Comparison of ENCODE assay signal across 19 cellular contexts in genomic region chr9:7315116-7315515, GRCh38.
DNase-seq lines count a peak whose midpoint lies in the region; ATAC-seq and TF ChIP-seq lines count a peak whose summit lies in the region.
"Had no signal": no experiment of that assay in that cellular context is flagged by ENCODE, and none has a peak within 500 bp of the region (broad histone marks: within the 10 kb centered on the region; RNA-seq: fewer than 3 reads in every experiment).

No MANE protein-coding gene starts in this region.

- dilution Hi-C loops in IMR-90 (cut with HindIII; ENCODE audit: low sequenced_read_pairs, unreplicated experiment), result no loop called here

- H3K9me3 ChIP-seq in IMR-90 (ENCODE audit: control insufficient read depth, insufficient read depth, low read length) (peaks cover 5% of the 10 kb centered on the region), ascending aorta (peaks cover 0 to 15% of the 10 kb centered on the region in 2 donors), smooth muscle cell (replicated peaks; ENCODE audit: low read depth) (peaks cover 2% of the 10 kb centered on the region)
- H3K9me3 ChIP-seq: BE2C, MG63 had no signal

- H3K36me3 Mint-ChIP-seq in HFFc6 (ENCODE audit: low read depth), result peaks cover 6% of the 10 kb centered on the region

- intact Hi-C loops in IMR-90 (cut with micrococcal nuclease), result no loop called here
- intact Hi-C loops in ascending aorta (cut with DNase I), result no loop called here
- intact Hi-C loops in left ventricle myocardium superior (cut with micrococcal nuclease), result no loop called here
- intact Hi-C loops in head of caudate nucleus (cut with DNase I), result no loop called here

- H2AK9ac ChIP-seq in IMR-90 (replicated peaks; ENCODE audit: low read depth, low read length, poor library complexity), result no peak overlapping the region

- peak overlapping the region; percentile 67; the same call in 1 of the 2 replicates for H3K4ac ChIP-seq in IMR-90 (ENCODE audit: low read depth, low read length)

- no peaks in the 10 kb centered on the region for H3K36me3 ChIP-seq in IMR-90 (ENCODE audit: control insufficient read depth, insufficient read depth, low read length)
- no peaks in the 10 kb centered on the region for H3K36me3 ChIP-seq in ascending aorta
- peaks cover 1% of the 10 kb centered on the region for H3K36me3 ChIP-seq in smooth muscle cell (ENCODE audit: low read depth)
- H3K36me3 ChIP-seq: BE2C, MG63 had no signal

- H3K4me3 Mint-ChIP-seq in HFFc6, result no peak overlapping the region
- H3K4me3 Mint-ChIP-seq: CD4-positive, alpha-beta memory T cell; H9 had no signal

- H3K9ac ChIP-seq in IMR-90 (ENCODE audit: low read depth, low read length) (peak overlapping the region; percentile 37; the same call in 1 of the 2 replicates), smooth muscle cell (ENCODE audit: low read depth) (no peak overlapping the region)

- no peak for ATAC-seq in IMR-90 (ENCODE audit: low read depth)
- ATAC-seq in left ventricle myocardium superior, result peak; percentile 9
- ATAC-seq: Panc1 had no signal

- H2BK5ac ChIP-seq in IMR-90 (ENCODE audit: low read depth, low read length, poor library complexity, severe bottlenecking), result peak overlapping the region; percentile 88

- POLR2A ChIA-PET in IMR-90 (lab: Charles Lee; ENCODE audit: unreplicated experiment), result no interaction called here

- H3K14ac ChIP-seq in IMR-90 (replicated peaks; ENCODE audit: low read depth, low read length), result peak overlapping the region; percentile 80

- in situ Hi-C loops in IMR-90 (cut with MboI; ENCODE audit: low sequenced_read_pairs), result no loop called here

- H3K27ac ChIP-seq in IMR-90 (ENCODE audit: insufficient read depth, low read length) (peak overlapping the region; percentile 78; the same call in 1 of the 2 replicates), ascending aorta (peak overlapping the region; percentile 68 to 70), smooth muscle cell (ENCODE audit: low read depth) (peak overlapping the region; percentile 93)

- no TSS peak for BruUV-seq in IMR-90 (replicated peaks; lab: Mats Ljungman, UMichigan)

- TF ChIP-seq CTCF in IMR-90 (conservative IDR thresholded peaks at IDR 0.05; ENCODE audit: low read depth, low read length) (no peak), ascending aorta (IDR thresholded peaks at IDR 0.05) (no peak), smooth muscle cell (IDR thresholded peaks at IDR 0.05; ENCODE audit: borderline replicate concordance, insufficient read depth, poor library complexity, severe bottlenecking) (no peak), HFFc6 (IDR thresholded peaks at IDR 0.05) (no peak)

- H3K4me1 Mint-ChIP-seq in HFFc6 (ENCODE audit: low read depth), result peaks cover 34% of the 10 kb centered on the region
- H3K4me1 Mint-ChIP-seq: CD4-positive, alpha-beta memory T cell had no signal

- peak overlapping the region; percentile 91 for H3K18ac ChIP-seq in IMR-90 (ENCODE audit: low read depth, low read length)

- H3K9me1 ChIP-seq in IMR-90 (ENCODE audit: insufficient read depth, low read length), result peaks cover 6% of the 10 kb centered on the region; the same call in 1 of the 2 replicates

- H2AK5ac ChIP-seq in IMR-90 (ENCODE audit: low read depth, low read length), result peak overlapping the region; percentile 65

- no peak overlapping the region for H3K4me3 ChIP-seq in IMR-90 (ENCODE audit: insufficient read depth, low read depth, low read length)
- H3K4me3 ChIP-seq in ascending aorta, result no peak overlapping the region
- no peak overlapping the region for H3K4me3 ChIP-seq in smooth muscle cell
- H3K4me3 ChIP-seq: MG63 had no signal

- no peak for TF ChIP-seq POLR2A in IMR-90 (IDR thresholded peaks at IDR 0.05; ENCODE audit: low read depth, low read length)

- no peaks in the 10 kb centered on the region for H3K79me1 ChIP-seq in IMR-90 (ENCODE audit: low read depth in 1 of 2, low read length in 2 of 2)

- H3K9me3 Mint-ChIP-seq in HFFc6, result peaks cover 21% of the 10 kb centered on the region

- DNase-seq in IMR-90 (no peak), ascending aorta (ENCODE audit: low spot score in 2 of 2) (no peak), left ventricle myocardium superior (no peak), smooth muscle cell (lab: John Stamatoyannopoulos, UW; ENCODE audit: unreplicated experiment) (no peak), AG20443 (ENCODE audit: low spot score) (no peak), HFFc6 (no peak), head of caudate nucleus (no peak)
- DNase-seq: BE2C; Calu3; CD4-positive, alpha-beta memory T cell; DMS53; H9; Karpas-422; MG63; NCI-H1092; NCI-H1694; NCI-H2227 treated with DMSO at 0.1 percent for 48 hours; NCI-H524 treated with DMSO at 0.1 percent for 48 hours had no signal

- peaks cover 16% of the 10 kb centered on the region for H3F3A ChIP-seq in smooth muscle cell (ENCODE audit: low read depth)

- no peak overlapping the region for H3K27ac Mint-ChIP-seq in HFFc6
- H3K27ac Mint-ChIP-seq: CD4-positive, alpha-beta memory T cell had no signal

- peak overlapping the region; percentile 70; the same call in 1 of the 2 replicates for H4K91ac ChIP-seq in IMR-90 (ENCODE audit: insufficient read depth, low read depth, low read length)

- no CpG with 5 or more reads among the region's 3 CpGs for WGBS in IMR-90 (ENCODE audit: extremely low coverage in 2 of 2, insufficient read length in 1 of 2), 2 experiments
- WGBS in smooth muscle cell (ENCODE audit: low lambda C conversion rate), result 64% methylated on average over 3 of the region's 3 CpGs

- H4K20me1 ChIP-seq in IMR-90 (ENCODE audit: insufficient read depth, low read length), result no peaks in the 10 kb centered on the region
- H4K20me1 ChIP-seq in smooth muscle cell (ENCODE audit: low read depth), result no peaks in the 10 kb centered on the region

- H3K4me2 ChIP-seq in IMR-90 (ENCODE audit: low read depth, low read length) (0 out of 2 replicates have a peak overlapping the region, but pooled peaks have one; percentile 9), smooth muscle cell (peak overlapping the region; percentile 77)

- no peaks in the 10 kb centered on the region for H3K27me3 ChIP-seq in IMR-90 (ENCODE audit: control insufficient read depth, insufficient read depth, low read length)
- no peaks in the 10 kb centered on the region for H3K27me3 ChIP-seq in ascending aorta
- no peaks in the 10 kb centered on the region for H3K27me3 ChIP-seq in smooth muscle cell (ENCODE audit: low read depth)
- H3K27me3 ChIP-seq: BE2C, MG63 had no signal

- H2BK120ac ChIP-seq in IMR-90 (ENCODE audit: low read depth, low read length), result peak overlapping the region; percentile 62; the same call in 1 of the 2 replicates

- H3K56ac ChIP-seq in IMR-90 (ENCODE audit: extremely low read depth, insufficient read depth, low read length), result no peak overlapping the region

- peak overlapping the region; percentile 60 to 73 for H4K8ac ChIP-seq in IMR-90 (ENCODE audit: low read depth in 2 of 2, low read length in 2 of 2)

- TF ChIP-seq RAD21 in IMR-90 (IDR thresholded peaks at IDR 0.05; ENCODE audit: low read length), result no peak

- peak overlapping the region; percentile 71 for H2BK20ac ChIP-seq in IMR-90 (ENCODE audit: low read depth, low read length)

- no peak overlapping the region for H3K23ac ChIP-seq in IMR-90 (ENCODE audit: low read depth, low read length)

- H3K27me3 Mint-ChIP-seq in HFFc6 (ENCODE audit: insufficient read depth), result peaks cover 1% of the 10 kb centered on the region

- peak overlapping the region; percentile 46; the same call in 2 of the 3 replicates for H2BK15ac ChIP-seq in IMR-90 (ENCODE audit: low read depth, low read length)

- CTCF ChIA-PET in IMR-90 (lab: Yijun Ruan, JAX), result no interaction called here

- H4K5ac ChIP-seq in IMR-90 (ENCODE audit: low read depth, low read length), result peak overlapping the region; percentile 77

- no peaks in the 10 kb centered on the region for H3K79me2 ChIP-seq in smooth muscle cell (ENCODE audit: low read depth)

- H2AFZ ChIP-seq in IMR-90 (replicated peaks; ENCODE audit: low read length, poor library complexity), result no peak overlapping the region
- no peak overlapping the region for H2AFZ ChIP-seq in smooth muscle cell (ENCODE audit: low read depth)

- peaks cover 24% of the 10 kb centered on the region for H3K4me1 ChIP-seq in IMR-90 (ENCODE audit: control insufficient read depth, insufficient read depth, low read length)
- H3K4me1 ChIP-seq in ascending aorta, result peaks cover 0 to 4% of the 10 kb centered on the region in 2 donors
- H3K4me1 ChIP-seq in smooth muscle cell (ENCODE audit: low read depth), result peaks cover 21% of the 10 kb centered on the region
- H3K4me1 ChIP-seq: BE2C had no signal

TF ChIP-seq in IMR-90, 13 proteins besides CTCF, POLR2A, EP300 and RAD21:
- TF ChIP-seq RCOR1 (IDR thresholded peaks at IDR 0.05; ENCODE audit: insufficient replicate concordance, low read length), result no peak
- TF ChIP-seq MXI1 (IDR thresholded peaks at IDR 0.05; ENCODE audit: borderline replicate concordance, low read depth, low read length), result no peak
- TF ChIP-seq BHLHE40 (IDR thresholded peaks at IDR 0.05; ENCODE audit: low read depth, low read length), result no peak
- TF ChIP-seq NFE2L2 (IDR thresholded peaks at IDR 0.05; ENCODE audit: low read depth, low read length), result no peak
- TF ChIP-seq RFX5 (IDR thresholded peaks at IDR 0.05; ENCODE audit: low read depth, low read length), result no peak
- TF ChIP-seq MAZ (IDR thresholded peaks at IDR 0.05; ENCODE audit: borderline replicate concordance, low read depth, low read length), result no peak
- no peak for TF ChIP-seq USF2 (IDR thresholded peaks at IDR 0.05; ENCODE audit: low read depth, low read length)
- no peak for TF ChIP-seq ELK1 (IDR thresholded peaks at IDR 0.05; ENCODE audit: borderline replicate concordance, low read depth, low read length)
TF ChIP-seq in IMR-90: peak in this region for 0.
